In genomic region chr3:30690199-30690598, GRCh38 we compare ENCODE assay signal across 11 cellular contexts.
A peak's percentile ranks its signal among the peaks of the same experiment; 100 is the strongest.
DNase-seq lines count a peak whose midpoint lies in the region; ATAC-seq and TF ChIP-seq lines count a peak whose summit lies in the region.
"Had no signal": no experiment of that assay in that cellular context is flagged by ENCODE, and none has a peak within 500 bp of the region (broad histone marks: within the 10 kb centered on the region; RNA-seq: fewer than 3 reads in every experiment).

No MANE protein-coding gene starts in this region.

- peak overlapping the region; percentile 67 for H3K27ac Mint-ChIP-seq in Caco-2 (ENCODE audit: unreplicated experiment)

- H4K20me1 ChIP-seq in BLaER1 treated with 17β-estradiol and CSF1 and Interleukin-3, amounts not matched to agents 10 nM and 100 nM, result peaks cover 0 to 64% (median 8%) of the 10 kb centered on the region in 11 experiments; a peak in 11 of 22 replicates

- ATAC-seq in HG03045 (IDR thresholded peaks at IDR 0.05; ENCODE audit: unreplicated experiment), result no peak
- ATAC-seq in left lung, result no peak

- DNase-seq in Caco-2, result no peak
- no peak for DNase-seq in ascending aorta (ENCODE audit: low spot score in 2 of 2)
- no peak for DNase-seq in MG63
- DNase-seq in left lung, result no peak
- DNase-seq: aorta, Calu3, dermis blood vessel endothelial cell, RPMI8226 had no signal

- H3K27me3 Mint-ChIP-seq in Caco-2 (ENCODE audit: insufficient read depth, unreplicated experiment), result no peaks in the 10 kb centered on the region

- H3K9me3 Mint-ChIP-seq in Caco-2 (ENCODE audit: unreplicated experiment), result no peaks in the 10 kb centered on the region

- H3K4me3 Mint-ChIP-seq in Caco-2 (ENCODE audit: unreplicated experiment), result no peak overlapping the region

- no peak for TF ChIP-seq CTCF in Caco-2 (IDR thresholded peaks at IDR 0.05; ENCODE audit: insufficient read depth in 1 of 2, low read depth in 1 of 2, low read length in 1 of 2, severe bottlenecking in 1 of 2, unreplicated experiment in 1 of 2)
- no peak for TF ChIP-seq CTCF in ascending aorta (IDR thresholded peaks at IDR 0.05)
- no peak for TF ChIP-seq CTCF in neutrophil (IDR thresholded peaks at IDR 0.05)
- TF ChIP-seq CTCF in left lung (IDR thresholded peaks at IDR 0.05), result no peak

- POLR2A ChIA-PET in Caco-2 (lab: Charles Lee), result no interaction called here

- H3K4me1 ChIP-seq in BLaER1 treated with 17β-estradiol and CSF1 and Interleukin-3, amounts not matched to agents 10 nM and 100 nM, result peaks cover 58 to 74% (median 63%) of the 10 kb centered on the region in 10 experiments
- H3K4me1 ChIP-seq in Caco-2, result peaks cover 39% of the 10 kb centered on the region
- peaks cover 15 to 55% of the 10 kb centered on the region in 2 donors for H3K4me1 ChIP-seq in ascending aorta
- H3K4me1 ChIP-seq in neutrophil (ENCODE audit: control insufficient read depth in 1 of 2, insufficient read depth in 1 of 2, low read depth in 1 of 2, low read length in 1 of 2), result peaks cover under 1 to 1% of the 10 kb centered on the region in 2 experiments
- peaks cover 26 to 81% of the 10 kb centered on the region in 2 donors for H3K4me1 ChIP-seq in left lung

- H3K9ac ChIP-seq in BLaER1 treated with 17β-estradiol and CSF1 and Interleukin-3, amounts not matched to agents 10 nM and 100 nM, result no peak overlapping the region; a peak in 1 of 22 replicates

- H3K4me2 ChIP-seq in BLaER1 treated with 17β-estradiol and CSF1 and Interleukin-3, amounts not matched to agents 10 nM and 100 nM, result peak overlapping the region; percentile 50 to 82 (median 63)

- intact Hi-C loops in Caco-2 (cut with micrococcal nuclease; ENCODE audit: unreplicated experiment), result loop anchor here (5.0 to 10.0 kb wide), 4 partner anchors 83 to 465 kb away; partner anchors contain the start of gene TGFBR2
- intact Hi-C loops in ascending aorta (cut with DNase I), result loop anchor here (5.0 kb wide), 3 partner anchors 83 to 488 kb away; partner anchors contain the start of gene TGFBR2
- intact Hi-C loops in left lung (cut with DNase I), result no loop called here

- peaks cover 45% of the 10 kb centered on the region for H3K4me1 Mint-ChIP-seq in Caco-2 (ENCODE audit: low read depth, unreplicated experiment)

- H3K36me3 ChIP-seq in BLaER1 treated with 17β-estradiol and CSF1 and Interleukin-3, amounts not matched to agents 10 nM and 100 nM, result peaks cover 87 to 99% (median 96%) of the 10 kb centered on the region in 11 experiments
- H3K36me3 ChIP-seq in Caco-2 (ENCODE audit: control insufficient read depth, insufficient read depth, low read length), result peaks cover 11% of the 10 kb centered on the region
- peaks cover 40 to 59% of the 10 kb centered on the region in 2 donors for H3K36me3 ChIP-seq in ascending aorta
- peaks cover 96% of the 10 kb centered on the region for H3K36me3 ChIP-seq in neutrophil
- H3K36me3 ChIP-seq in MG63, result peaks cover 17% of the 10 kb centered on the region
- H3K36me3 ChIP-seq in left lung, result peaks cover 0 to 90% of the 10 kb centered on the region in 2 donors

- peaks cover 91% of the 10 kb centered on the region for H3K36me3 Mint-ChIP-seq in Caco-2 (ENCODE audit: insufficient read depth, unreplicated experiment)

- H3K27ac ChIP-seq in BLaER1 treated with 17β-estradiol and CSF1 and Interleukin-3, amounts not matched to agents 10 nM and 100 nM, result peak overlapping the region in 5 of 11 experiments; percentile 28 to 68 (median 59); a peak in 6 of 22 replicates
- H3K27ac ChIP-seq in ascending aorta (peak overlapping the region; percentile 65 to 73), neutrophil (peak overlapping the region; percentile 48), left lung (peak overlapping the region in 1 of 2 donors; percentile 68)

- no peaks in the 10 kb centered on the region for H3K9me3 ChIP-seq in BLaER1 treated with 17β-estradiol and CSF1 and Interleukin-3, amounts not matched to agents 10 nM and 100 nM (replicated peaks in 1 of 11)
- H3K9me3 ChIP-seq in Caco-2 (no peaks in the 10 kb centered on the region), ascending aorta (no peaks in the 10 kb centered on the region), neutrophil (no peaks in the 10 kb centered on the region), MG63 (no peaks in the 10 kb centered on the region), left lung (no peaks in the 10 kb centered on the region)

- H3K27me3 ChIP-seq in BLaER1 treated with 17β-estradiol and CSF1 and Interleukin-3, amounts not matched to agents 10 nM and 100 nM, result no peaks in the 10 kb centered on the region
- H3K27me3 ChIP-seq in Caco-2 (replicated peaks; ENCODE audit: control insufficient read depth, insufficient read depth, low read length) (no peaks in the 10 kb centered on the region), ascending aorta (no peaks in the 10 kb centered on the region), neutrophil (no peaks in the 10 kb centered on the region), MG63 (no peaks in the 10 kb centered on the region), left lung (no peaks in the 10 kb centered on the region)

- no peak overlapping the region for H3K4me3 ChIP-seq in BLaER1 treated with 17β-estradiol and CSF1 and Interleukin-3, amounts not matched to agents 10 nM and 100 nM
- H3K4me3 ChIP-seq in Caco-2 (ENCODE audit: low read depth, low read length) (no peak overlapping the region), ascending aorta (no peak overlapping the region), neutrophil (ENCODE audit: low read depth in 1 of 2, low read length in 1 of 2) (no peak overlapping the region), MG63 (no peak overlapping the region), left lung (no peak overlapping the region)

- CTCF ChIA-PET in Caco-2 (lab: Charles Lee), result no interaction called here

- no TSS peak for BruUV-seq in Caco-2 (replicated peaks; lab: Mats Ljungman, UMichigan)

Comparison
In these comparisons a context has a peak if more than half of its experiments do, and no peak if none do; other contexts are left out.
1. intact Hi-C loops: an anchor here in Caco-2 (5.0 to 10.0 kb wide) and ascending aorta (5.0 kb wide); none called in left lung.